22 cellular contexts compared by ENCODE assay signal in genomic region chr21:32087452-32087851, GRCh38.
"Had no signal": no experiment of that assay in that cellular context is flagged by ENCODE, and none has a peak within 500 bp of the region (broad histone marks: within the 10 kb centered on the region; RNA-seq: fewer than 3 reads in every experiment).

No MANE protein-coding gene starts in this region.

- H3K9me3 Mint-ChIP-seq: memory B cell; natural killer cell; stimulated activated memory B cell treated with anti-CD40 and anti-IgM and Interleukin-4, amounts not matched to agents 10 μg/mL and 1 μg/mL and 100 μg/mL, for 72 hours had no signal

- H3K9me3 ChIP-seq: colonic mucosa, esophagus squamous epithelium, gastroesophageal sphincter, left ventricle myocardium inferior, lower lobe of right lung, stomach, thoracic aorta, transverse colon had no signal

- H3K4me3 Mint-ChIP-seq: immature natural killer cell; memory B cell; mesothelial cell of epicardium; natural killer cell; neural crest cell; stimulated activated memory B cell treated with anti-CD40 and anti-IgM and Interleukin-4, amounts not matched to agents 10 μg/mL and 1 μg/mL and 100 μg/mL, for 72 hours had no signal

- H3K4me3 ChIP-seq: colonic mucosa, esophagus squamous epithelium, gastroesophageal sphincter, left ventricle myocardium inferior, lower lobe of right lung, stomach, thoracic aorta, transverse colon had no signal

- H3K27me3 Mint-ChIP-seq: memory B cell had no signal

- H3K4me1 ChIP-seq: colonic mucosa, esophagus squamous epithelium, gastroesophageal sphincter, left ventricle myocardium inferior, lower lobe of right lung, stomach, transverse colon had no signal

- H3K36me3 Mint-ChIP-seq: immature natural killer cell; memory B cell; mesothelial cell of epicardium; natural killer cell; stimulated activated memory B cell treated with anti-CD40 and anti-IgM and Interleukin-4, amounts not matched to agents 10 μg/mL and 1 μg/mL and 100 μg/mL, for 72 hours had no signal

- H3K27ac Mint-ChIP-seq: immature natural killer cell; memory B cell; mesothelial cell of epicardium; natural killer cell; stimulated activated memory B cell treated with anti-CD40 and anti-IgM and Interleukin-4, amounts not matched to agents 10 μg/mL and 1 μg/mL and 100 μg/mL, for 72 hours had no signal

- H3K27ac ChIP-seq: colonic mucosa, esophagus squamous epithelium, gastroesophageal sphincter, left ventricle myocardium inferior, lower lobe of right lung, stomach, thoracic aorta, transverse colon had no signal

- H3K4me1 Mint-ChIP-seq: immature natural killer cell; memory B cell; natural killer cell; stimulated activated memory B cell treated with anti-CD40 and anti-IgM and Interleukin-4, amounts not matched to agents 10 μg/mL and 1 μg/mL and 100 μg/mL, for 72 hours had no signal

- H3K27me3 ChIP-seq: colonic mucosa, stomach, transverse colon had no signal

- DNase-seq: colonic mucosa; dermis blood vessel endothelial cell; esophagus squamous epithelium; foreskin fibroblast; immature natural killer cell; kidney; left cardiac atrium; left ventricle myocardium inferior; lower lobe of right lung; natural killer cell; posterior cingulate gyrus; stimulated activated CD4-positive, alpha-beta T cell treated with anti-CD3 and anti-CD28 coated beads, Interleukin-2, amount 100 ng/mL, for 48 hours; stomach; substantia nigra; transverse colon had no signal

- ATAC-seq: gastroesophageal sphincter; left cardiac atrium; lower lobe of right lung; natural killer cell; sciatic nerve; stimulated activated memory B cell treated with anti-CD40 and anti-IgM and Interleukin-4, amounts not matched to agents 10 μg/mL and 1 μg/mL and 100 μg/mL, for 72 hours had no signal

- H3K36me3 ChIP-seq: colonic mucosa, esophagus squamous epithelium, gastroesophageal sphincter, left ventricle myocardium inferior, lower lobe of right lung, stomach, thoracic aorta, transverse colon had no signal
